8 cellular contexts compared by ENCODE assay signal in genomic region chr17:48113201-48113676, GRCh38. TPM values are rescaled to one million over a fixed set of nuclear protein-coding genes. Genes with fewer than 3 reads are reported as not detected.
DNase-seq lines count a peak whose midpoint lies in the region; ATAC-seq and TF ChIP-seq lines count a peak whose summit lies in the region.

No MANE protein-coding gene starts in this region.

- 72 to 91% (median 86%) methylated on average over 5 of the region's 5 CpGs for WGBS in stomach, 5 donors

- peak overlapping the region; percentile 87 for H3K27ac Mint-ChIP-seq in activated CD4-positive, alpha-beta T cell treated with anti-CD3 and anti-CD28 coated beads, Interleukin-2, amount 10 ng/mL, durations not matched to agents 24 days and 14 days

- TF ChIP-seq EP300 in stomach (IDR thresholded peaks at IDR 0.05), result no peak

- intact Hi-C loops in activated CD4-positive, alpha-beta T cell treated with anti-CD3 and anti-CD28 coated beads, Interleukin-2, amount 10 ng/mL, durations not matched to agents 24 days and 14 days (cut with micrococcal nuclease), result no loop called here
- intact Hi-C loops in left lung (cut with DNase I), result no loop called here
- intact Hi-C loops in stomach (cut with DNase I; ENCODE audit: low total_unique reads), result no loop called here
- intact Hi-C loops in A673 (cut with micrococcal nuclease; ENCODE audit: unreplicated experiment), result no loop called here

- peaks cover 0 to 52% of the 10 kb centered on the region in 2 donors for H3K36me3 ChIP-seq in left lung
- peaks cover 16% of the 10 kb centered on the region for H3K36me3 ChIP-seq in osteoblast (ENCODE audit: insufficient read depth, low read length)
- H3K36me3 ChIP-seq in stomach, result peaks cover 25 to 66% (median 60%) of the 10 kb centered on the region in 4 donors
- H3K36me3 ChIP-seq in A673 (ENCODE audit: insufficient read depth, low read length, poor library complexity, severe bottlenecking), result peaks cover 3% of the 10 kb centered on the region

- H3K9me3 ChIP-seq in left lung, result no peaks in the 10 kb centered on the region
- no peaks in the 10 kb centered on the region for H3K9me3 ChIP-seq in osteoblast (ENCODE audit: low read depth, low read length)
- H3K9me3 ChIP-seq in stomach, result no peaks in the 10 kb centered on the region
- H3K9me3 ChIP-seq in A673 (ENCODE audit: low read depth, low read length, poor library complexity, severe bottlenecking), result no peaks in the 10 kb centered on the region

- H3K4me3 Mint-ChIP-seq in activated CD4-positive, alpha-beta T cell treated with anti-CD3 and anti-CD28 coated beads, Interleukin-2, amount 10 ng/mL, durations not matched to agents 24 days and 14 days, result peak overlapping the region; percentile 68

- no peak for TF ChIP-seq CTCF in left lung (IDR thresholded peaks at IDR 0.05)
- TF ChIP-seq CTCF in osteoblast (IDR thresholded peaks at IDR 0.05; ENCODE audit: extremely low read depth, low read depth, low read length), result no peak
- TF ChIP-seq CTCF in stomach (IDR thresholded peaks at IDR 0.05), result no peak
- TF ChIP-seq CTCF in A673 (conservative IDR thresholded peaks at IDR 0.05; ENCODE audit: low read depth, low read length), result no peak

- POLR2A ChIA-PET in A673 (lab: Charles Lee; ENCODE audit: low non-redundant PET), result no interaction called here

- no peaks in the 10 kb centered on the region for H4K20me1 ChIP-seq in osteoblast (ENCODE audit: insufficient read depth, low read length)

- H3K27me3 ChIP-seq in left lung, result no peaks in the 10 kb centered on the region
- no peaks in the 10 kb centered on the region for H3K27me3 ChIP-seq in osteoblast (ENCODE audit: insufficient read depth, low read length)
- no peaks in the 10 kb centered on the region for H3K27me3 ChIP-seq in stomach
- no peaks in the 10 kb centered on the region for H3K27me3 ChIP-seq in A673 (replicated peaks; ENCODE audit: insufficient read depth, low read depth, low read length, poor library complexity)

- no TSS peak for BruUV-seq in A673 (replicated peaks; lab: Mats Ljungman, UMichigan)

- no peaks in the 10 kb centered on the region for H3K27me3 Mint-ChIP-seq in activated CD4-positive, alpha-beta T cell treated with anti-CD3 and anti-CD28 coated beads, Interleukin-2, amount 10 ng/mL, durations not matched to agents 24 days and 14 days

- TF ChIP-seq POLR2A in stomach (IDR thresholded peaks at IDR 0.05), result no peak

- H3K4me1 Mint-ChIP-seq in activated CD4-positive, alpha-beta T cell treated with anti-CD3 and anti-CD28 coated beads, Interleukin-2, amount 10 ng/mL, durations not matched to agents 24 days and 14 days, result peaks cover 37% of the 10 kb centered on the region

- ATAC-seq in HG02973 (IDR thresholded peaks at IDR 0.05; ENCODE audit: unreplicated experiment) (peak; percentile 36), left lung (peak; percentile 58)

- peaks cover 27% of the 10 kb centered on the region for H3K36me3 Mint-ChIP-seq in activated CD4-positive, alpha-beta T cell treated with anti-CD3 and anti-CD28 coated beads, Interleukin-2, amount 10 ng/mL, durations not matched to agents 24 days and 14 days (ENCODE audit: low read depth)

- no peak overlapping the region for H2AFZ ChIP-seq in osteoblast (ENCODE audit: low read length)

- H3K27ac ChIP-seq in left lung (peak overlapping the region; percentile 50 to 92), osteoblast (ENCODE audit: low read depth, low read length) (no peak overlapping the region), stomach (peak overlapping the region in 2 of 5 donors; percentile 57 to 68), A673 (ENCODE audit: low read depth, low read length, poor library complexity, severe bottlenecking) (no peak overlapping the region)

- no peak overlapping the region for H3K4me2 ChIP-seq in osteoblast (ENCODE audit: insufficient read depth, low read length)

- H3K9me3 Mint-ChIP-seq in activated CD4-positive, alpha-beta T cell treated with anti-CD3 and anti-CD28 coated beads, Interleukin-2, amount 10 ng/mL, durations not matched to agents 24 days and 14 days, result no peaks in the 10 kb centered on the region

- CTCF ChIA-PET in A673 (lab: Charles Lee), result no interaction called here

- peak; percentile 89 for DNase-seq in activated CD4-positive, alpha-beta T cell treated with anti-CD3 and anti-CD28 coated beads, Interleukin-2, amount 10 ng/mL, durations not matched to agents 24 days and 14 days
- DNase-seq in left lung (no peak), osteoblast (ENCODE audit: insufficient read length, low spot score, missing footprints) (no peak), stomach (no peak), middle frontal gyrus (ENCODE audit: extremely low spot score, low spot score) (no peak), A673 (ENCODE audit: low spot score) (no peak)

- H3K4me1 ChIP-seq in left lung, result peaks cover 5 to 59% of the 10 kb centered on the region in 2 donors
- H3K4me1 ChIP-seq in osteoblast (ENCODE audit: insufficient read depth, low read length), result peaks cover 8% of the 10 kb centered on the region
- peaks cover 8 to 41% (median 26%) of the 10 kb centered on the region in 4 donors for H3K4me1 ChIP-seq in stomach
- peaks cover 26% of the 10 kb centered on the region for H3K4me1 ChIP-seq in A673 (ENCODE audit: insufficient read depth, low read length, poor library complexity, severe bottlenecking)

- H3K4me3 ChIP-seq in GM08714 (ENCODE audit: low read length), result peak overlapping the region; percentile 89
- no peak overlapping the region for H3K4me3 ChIP-seq in left lung
- no peak overlapping the region for H3K4me3 ChIP-seq in osteoblast (ENCODE audit: insufficient read depth, low read length)
- H3K4me3 ChIP-seq in stomach, result no peak overlapping the region
- no peak overlapping the region for H3K4me3 ChIP-seq in A673 (ENCODE audit: low read depth, low read length, poor library complexity, severe bottlenecking)

- peaks cover 49% of the 10 kb centered on the region for H3K79me2 ChIP-seq in osteoblast (ENCODE audit: insufficient read depth, low read length)

RNA-seq across cellular contexts. Expression of gene SNX11, which starts 5.7 kb away (rescaled TPM):
- 33.3 and 34.9 TPM in 2 replicates for total RNA-seq in activated CD4-positive, alpha-beta T cell treated with anti-CD3 and anti-CD28 coated beads, Interleukin-2, amount 10 ng/mL, durations not matched to agents 24 days and 14 days
- total RNA-seq in left lung (10 to 100 TPM; 21.5 to 32.4 TPM), osteoblast (13.6 and 20.6 TPM in 2 replicates), stomach (10 to 100 TPM in 3 of 5 donors, 1 to 10 TPM in 2; 3.5 to 35.7 (median 13.8) TPM), A673 (2021) (25.1 and 27.6 TPM in 2 replicates)
- 10 to 100 TPM; 13.2 to 16.8 (median 14.4) TPM for polyA plus RNA-seq in stomach

RNA-seq across cellular contexts. Expression of gene CBX1, which starts 12.0 kb away (rescaled TPM):
- total RNA-seq in activated CD4-positive, alpha-beta T cell treated with anti-CD3 and anti-CD28 coated beads, Interleukin-2, amount 10 ng/mL, durations not matched to agents 24 days and 14 days, result 61.3 and 64.6 TPM in 2 replicates
- total RNA-seq in left lung (10 to 100 TPM; 43.0 to 53.8 TPM), osteoblast (29.5 and 30.0 TPM in 2 replicates), stomach (10 to 100 TPM; 12.8 to 65.6 (median 40.3) TPM), A673 (2021) (121 and 139 TPM in 2 replicates)
- polyA plus RNA-seq in stomach, result 10 to 100 TPM; 21.3 to 27.3 (median 23.4) TPM

Comparison
In these comparisons a context has a peak if more than half of its experiments do, and no peak if none do; other contexts are left out.
1. H3K27ac ChIP-seq: peak in left lung (2 of 2); none in osteoblast (single experiment) and A673 (single experiment).